ENCODE assay signal across 8 cellular contexts in the genomic region with DNA sequence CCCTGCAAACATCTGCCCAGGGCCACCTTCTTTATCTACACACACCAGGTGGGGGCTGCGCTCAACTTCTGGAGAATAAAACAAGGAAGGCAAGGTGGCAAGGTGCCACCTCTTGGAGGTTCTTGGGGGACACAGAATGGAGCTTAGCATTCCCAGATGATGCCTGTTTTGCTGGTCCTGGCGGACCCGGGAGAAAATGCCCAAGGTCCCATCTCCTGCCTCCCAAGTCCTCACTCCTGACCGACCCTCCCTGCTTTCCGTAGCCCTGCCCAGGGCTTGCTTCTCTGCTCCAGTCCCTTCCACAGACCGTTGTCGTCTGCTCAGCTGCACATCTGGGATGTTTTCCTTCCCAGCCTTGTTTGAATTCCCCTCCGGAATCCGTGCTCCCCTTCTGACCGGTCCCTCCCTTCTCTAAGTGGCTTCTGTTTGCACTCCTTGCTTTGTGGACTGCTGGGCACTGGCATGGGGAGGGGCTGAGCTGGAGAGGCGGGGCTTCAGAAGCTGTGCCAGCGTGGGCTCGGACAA. TPM values are rescaled to one million over a fixed set of nuclear protein-coding genes. Genes with fewer than 3 reads are reported as not detected.
DNase-seq lines count a peak whose midpoint lies in the region; ATAC-seq, FAIRE-seq and TF ChIP-seq lines count a peak whose summit lies in the region.

No MANE protein-coding gene starts in this region.

- H3K4me3 Mint-ChIP-seq in activated CD4-positive, alpha-beta T cell treated with anti-CD3 and anti-CD28 coated beads for 36 hours = peak overlapping the region; percentile 71
- H3K4me3 Mint-ChIP-seq in activated naive CD8-positive, alpha-beta T cell treated with anti-CD3 and anti-CD28 coated beads, Interleukin-2, amount 10 ng/mL, durations not matched to agents 7 days and 5 days = peak overlapping the region; percentile 87

- H3K4me3 ChIP-seq in keratinocyte (ENCODE audit: control insufficient read depth in 2 of 3, extremely low read depth in 1 of 3, insufficient read depth in 2 of 3, low read depth in 1 of 3, low read length in 3 of 3) (peak overlapping the region; percentile 24 to 58 (median 50)), thoracic aorta (peak overlapping the region; percentile 77)

- DNase-seq in activated CD4-positive, alpha-beta T cell treated with anti-CD3 and anti-CD28 coated beads for 36 hours = no peak
- DNase-seq in activated CD4-positive, alpha-beta T cell treated with anti-CD3 and anti-CD28 coated beads, Interleukin-2, amount 50 U/mL, for 1 hour = no peak
- DNase-seq in activated naive CD8-positive, alpha-beta T cell treated with anti-CD3 and anti-CD28 coated beads, Interleukin-2, amount 10 ng/mL, durations not matched to agents 7 days and 5 days = no peak
- DNase-seq in keratinocyte (ENCODE audit: low read depth, low spot score) = no peak
- no peak for DNase-seq in thoracic aorta (ENCODE audit: low spot score)
- no peak for DNase-seq in NAMALWA (ENCODE audit: low spot score)
- no peak for DNase-seq in GM10266 (ENCODE audit: extremely low spot score)
- no peak for DNase-seq in MV-4-11 (lab: John Stamatoyannopoulos, UW)

- no peaks in the 10 kb centered on the region for H3K9me3 Mint-ChIP-seq in activated CD4-positive, alpha-beta T cell treated with anti-CD3 and anti-CD28 coated beads for 36 hours (ENCODE audit: low read depth)
- no peaks in the 10 kb centered on the region for H3K9me3 Mint-ChIP-seq in activated naive CD8-positive, alpha-beta T cell treated with anti-CD3 and anti-CD28 coated beads, Interleukin-2, amount 10 ng/mL, durations not matched to agents 7 days and 5 days

- peak overlapping the region; percentile 59 for H3K9ac ChIP-seq in keratinocyte (ENCODE audit: control insufficient read depth, extremely low read depth, insufficient read depth, low read length)

- peaks cover 82% of the 10 kb centered on the region for H3K79me2 ChIP-seq in keratinocyte (ENCODE audit: control insufficient read depth, insufficient read depth, low read length)

- H3K4me1 ChIP-seq in keratinocyte (ENCODE audit: control insufficient read depth, extremely low read depth, insufficient read depth, low read length) (peaks cover 32% of the 10 kb centered on the region), thoracic aorta (ENCODE audit: control insufficient read depth in 1 of 2, low read depth in 2 of 2) (peaks cover 9 to 21% of the 10 kb centered on the region in 2 donors)

- H3K36me3 ChIP-seq in keratinocyte (ENCODE audit: control insufficient read depth in 2 of 2, extremely low read depth in 1 of 2, insufficient read depth in 2 of 2, low read length in 2 of 2) (peaks cover 12 to 22% of the 10 kb centered on the region in 2 experiments), thoracic aorta (no peaks in the 10 kb centered on the region)

- ATAC-seq in activated CD4-positive, alpha-beta T cell treated with anti-CD3 and anti-CD28 coated beads for 36 hours = no peak
- no peak for ATAC-seq in activated naive CD8-positive, alpha-beta T cell treated with anti-CD3 and anti-CD28 coated beads, Interleukin-2, amount 10 ng/mL, durations not matched to agents 7 days and 5 days (ENCODE audit: low read depth)
- no peak for ATAC-seq in thoracic aorta (ENCODE audit: insufficient number of reproducible peaks, low FRiP score, low read depth)

- H3K27me3 ChIP-seq in keratinocyte (ENCODE audit: control insufficient read depth, extremely low read depth, insufficient read depth, low read length) (no peaks in the 10 kb centered on the region), thoracic aorta (replicated peaks; ENCODE audit: insufficient read depth) (no peaks in the 10 kb centered on the region)

- dilution Hi-C loops in keratinocyte (cut with MboI; ENCODE audit: extremely low pct_ligation_motif_present, low sequenced_read_pairs) = no loop called here

- no peaks in the 10 kb centered on the region for H3K27me3 Mint-ChIP-seq in activated CD4-positive, alpha-beta T cell treated with anti-CD3 and anti-CD28 coated beads for 36 hours
- H3K27me3 Mint-ChIP-seq in activated naive CD8-positive, alpha-beta T cell treated with anti-CD3 and anti-CD28 coated beads, Interleukin-2, amount 10 ng/mL, durations not matched to agents 7 days and 5 days = no peaks in the 10 kb centered on the region

- peak overlapping the region; percentile 79 for H3K4me2 ChIP-seq in keratinocyte (ENCODE audit: control insufficient read depth, extremely low read depth, insufficient read depth, low read depth, low read length)

- H3K27ac Mint-ChIP-seq in activated CD4-positive, alpha-beta T cell treated with anti-CD3 and anti-CD28 coated beads for 36 hours = no peak overlapping the region
- peak overlapping the region; percentile 53 for H3K27ac Mint-ChIP-seq in activated naive CD8-positive, alpha-beta T cell treated with anti-CD3 and anti-CD28 coated beads, Interleukin-2, amount 10 ng/mL, durations not matched to agents 7 days and 5 days

- H2AFZ ChIP-seq in keratinocyte (ENCODE audit: control insufficient read depth, low read length) = no peak overlapping the region

- no peaks in the 10 kb centered on the region for H3K9me3 ChIP-seq in keratinocyte (ENCODE audit: control insufficient read depth, low read depth, low read length)
- H3K9me3 ChIP-seq in thoracic aorta = no peaks in the 10 kb centered on the region

- no peak for TF ChIP-seq CTCF in keratinocyte (optimal IDR thresholded peaks at IDR 0.05 in 1 of 3, IDR thresholded peaks at IDR 0.05 in 1 of 3, conservative IDR thresholded peaks at IDR 0.05 in 1 of 3; ENCODE audit: extremely low read depth in 1 of 3, insufficient read depth in 2 of 3, low read length in 3 of 3)
- TF ChIP-seq CTCF in thoracic aorta (IDR thresholded peaks at IDR 0.05) = no peak
- TF ChIP-seq CTCF in GM10266 (IDR thresholded peaks at IDR 0.05; ENCODE audit: control insufficient read depth, insufficient read depth, low read depth, missing control alignments) = no peak

- H3K9me1 ChIP-seq in keratinocyte (ENCODE audit: control insufficient read depth, extremely low read depth, insufficient read depth, low read length) = peaks cover 4% of the 10 kb centered on the region

- intact Hi-C loops in activated CD4-positive, alpha-beta T cell treated with anti-CD3 and anti-CD28 coated beads for 36 hours (cut with DNase I, micrococcal nuclease) = no loop called here

- no peak for FAIRE-seq in keratinocyte (lab: Jason Lieb, UNC)

- POLR2A ChIA-PET in activated CD4-positive, alpha-beta T cell treated with anti-CD3 and anti-CD28 coated beads for 36 hours (lab: Charles Lee) = interaction anchor here (0.7 kb wide), 1 partner anchor 175 kb away, joined by 3 read pairs; no protein-coding TSS in a partner anchor
- POLR2A ChIA-PET in activated naive CD8-positive, alpha-beta T cell treated with anti-CD3 and anti-CD28 coated beads, Interleukin-2, amount 10 ng/mL, durations not matched to agents 7 days and 5 days (lab: Charles Lee) = interaction anchor here (1.0 to 4.6 kb wide), 3 partner anchors 13 to 54 kb away, joined by 3 to 25 read pairs (median 3); partner anchors contain the start of genes BAK1 and ITPR3

- H3K27ac ChIP-seq in keratinocyte (ENCODE audit: control insufficient read depth, insufficient read depth, low read length) (no peak overlapping the region), thoracic aorta (no peak overlapping the region)

- CTCF ChIA-PET in activated CD4-positive, alpha-beta T cell treated with anti-CD3 and anti-CD28 coated beads for 36 hours (lab: Charles Lee) = interaction anchor here (1.0 kb wide), 1 partner anchor 26 kb away, joined by 3 read pairs; no protein-coding TSS in a partner anchor

- peaks cover 31% of the 10 kb centered on the region for H4K20me1 ChIP-seq in keratinocyte (ENCODE audit: control insufficient read depth, extremely low read depth, insufficient read depth, low read length)

- peaks cover 32% of the 10 kb centered on the region for H3K36me3 Mint-ChIP-seq in activated CD4-positive, alpha-beta T cell treated with anti-CD3 and anti-CD28 coated beads for 36 hours (ENCODE audit: low read depth)
- peaks cover 16% of the 10 kb centered on the region for H3K36me3 Mint-ChIP-seq in activated naive CD8-positive, alpha-beta T cell treated with anti-CD3 and anti-CD28 coated beads, Interleukin-2, amount 10 ng/mL, durations not matched to agents 7 days and 5 days

- peaks cover 62% of the 10 kb centered on the region for H3K4me1 Mint-ChIP-seq in activated CD4-positive, alpha-beta T cell treated with anti-CD3 and anti-CD28 coated beads for 36 hours
- peaks cover 42% of the 10 kb centered on the region for H3K4me1 Mint-ChIP-seq in activated naive CD8-positive, alpha-beta T cell treated with anti-CD3 and anti-CD28 coated beads, Interleukin-2, amount 10 ng/mL, durations not matched to agents 7 days and 5 days

RNA-seq across cellular contexts. Expression of gene ITPR3, which starts 13.1 kb away (rescaled TPM):
- total RNA-seq in activated CD4-positive, alpha-beta T cell treated with anti-CD3 and anti-CD28 coated beads for 36 hours = 10 to 100 TPM; 42.6 to 42.9 TPM
- total RNA-seq in activated naive CD8-positive, alpha-beta T cell treated with anti-CD3 and anti-CD28 coated beads, Interleukin-2, amount 10 ng/mL, durations not matched to agents 7 days and 5 days = 10 to 100 TPM; 61.4 to 61.8 TPM
- 43.3 to 78.0 TPM (median 45.0 TPM) in 3 replicates for polyA plus RNA-seq in keratinocyte
- 43.1 TPM for polyA plus RNA-seq in keratinocyte (2011; ENCODE audit: low read depth)
- 39.3 and 57.7 TPM in 2 replicates for polyA plus RNA-seq in keratinocyte (2011; cell fraction: cytosol; rRNA removed)
- 283 and 333 TPM in 2 replicates for polyA plus RNA-seq in keratinocyte (2011; cell fraction: nucleus; rRNA removed)
- polyA plus RNA-seq in keratinocyte (2012; ENCODE audit: low replicate concordance) = 49.7 and 77.8 TPM in 2 replicates
- 101 to 338 TPM (median 132 TPM) in 3 replicates for polyA minus RNA-seq in keratinocyte
- polyA minus RNA-seq in keratinocyte (2011; cell fraction: cytosol; rRNA and poly(A)+ RNA removed) = 94.4 TPM
- 224 and 276 TPM in 2 replicates for polyA minus RNA-seq in keratinocyte (2011; cell fraction: nucleus; rRNA and poly(A)+ RNA removed)
- 10 to 100 TPM; 15.2 to 21.2 TPM for total RNA-seq in thoracic aorta

RNA-seq across cellular contexts. Expression of gene BAK1, which starts 54.2 kb away (rescaled TPM):
- 10 to 100 TPM; 37.0 to 43.3 TPM for total RNA-seq in activated CD4-positive, alpha-beta T cell treated with anti-CD3 and anti-CD28 coated beads for 36 hours
- 10 to 100 TPM; 48.0 to 48.1 TPM for total RNA-seq in activated naive CD8-positive, alpha-beta T cell treated with anti-CD3 and anti-CD28 coated beads, Interleukin-2, amount 10 ng/mL, durations not matched to agents 7 days and 5 days
- polyA plus RNA-seq in keratinocyte = 61.1 to 93.0 TPM (median 71.1 TPM) in 3 replicates
- 5.8 TPM for polyA plus RNA-seq in keratinocyte (2011; ENCODE audit: low read depth)
- 62.2 and 89.3 TPM in 2 replicates for polyA plus RNA-seq in keratinocyte (2011; cell fraction: cytosol; rRNA removed)
- 43.7 and 54.2 TPM in 2 replicates for polyA plus RNA-seq in keratinocyte (2011; cell fraction: nucleus; rRNA removed)
- polyA plus RNA-seq in keratinocyte (2012; ENCODE audit: low replicate concordance) = 37.3 and 78.3 TPM in 2 replicates
- 77.2 to 120 TPM (median 120 TPM) in 3 replicates for polyA minus RNA-seq in keratinocyte
- 138 TPM for polyA minus RNA-seq in keratinocyte (2011; cell fraction: cytosol; rRNA and poly(A)+ RNA removed)
- 39.0 and 43.5 TPM in 2 replicates for polyA minus RNA-seq in keratinocyte (2011; cell fraction: nucleus; rRNA and poly(A)+ RNA removed)
- total RNA-seq in thoracic aorta = 10 to 100 TPM; 13.8 to 14.0 TPM
